1 cellular context compared by ENCODE assay signal in genomic region chr19:13152854-13153626, GRCh38.
TF ChIP-seq lines count a peak whose summit lies in the region.

No MANE protein-coding gene starts in this region.

TF ChIP-seq in HepG2, 621 proteins besides CTCF, POLR2A, EP300 and RAD21 (continues in another document):
- TF ChIP-seq IRF2 (CRISPR knock-in tag; IDR thresholded peaks at IDR 0.05) (peak; percentile 69), REST (IDR thresholded peaks at IDR 0.05; ENCODE audit: borderline replicate concordance in 1 of 2, low read depth in 1 of 2, low read length in 2 of 2) (peak in 1 of 2 experiments; percentile 66; a peak in 1 of 4 replicates), ZNF619 (CRISPR knock-in tag; IDR thresholded peaks at IDR 0.05) (peak; percentile 69; the same call in 1 of the 2 replicates), ZFP41 (CRISPR knock-in tag; IDR thresholded peaks at IDR 0.05; ENCODE audit: borderline replicate concordance) (no peak), MNT (IDR thresholded peaks at IDR 0.05) (no peak), ZBTB42 (CRISPR knock-in tag; IDR thresholded peaks at IDR 0.05) (peak; percentile 44; the same call in 1 of the 2 replicates), ZNF138 (CRISPR knock-in tag; IDR thresholded peaks at IDR 0.05; ENCODE audit: low read depth) (no peak), ZNF572 (CRISPR knock-in tag; IDR thresholded peaks at IDR 0.05) (no peak), ZNF142 (CRISPR knock-in tag; IDR thresholded peaks at IDR 0.05) (peak; percentile 67; the same call in 1 of the 2 replicates), GZF1 (CRISPR knock-in tag; IDR thresholded peaks at IDR 0.05) (no peak), ZNF878 (CRISPR knock-in tag; IDR thresholded peaks at IDR 0.05) (no peak), ISX (CRISPR knock-in tag; conservative IDR thresholded peaks at IDR 0.05) (0 out of 2 replicates have a peak, but pooled peaks have one; percentile 60), SIN3B (IDR thresholded peaks at IDR 0.05; ENCODE audit: low read length) (no peak), KLF11 (CRISPR knock-in tag; IDR thresholded peaks at IDR 0.05) (peak; percentile 89; the same call in 1 of the 2 replicates), SP140L (CRISPR knock-in tag; IDR thresholded peaks at IDR 0.05; ENCODE audit: borderline replicate concordance) (no peak), RFXAP (CRISPR knock-in tag; IDR thresholded peaks at IDR 0.05; ENCODE audit: borderline replicate concordance) (no peak; the same call in 1 of the 2 replicates), ZNF343 (CRISPR knock-in tag; IDR thresholded peaks at IDR 0.05) (no peak), ZSCAN20 (CRISPR knock-in tag; IDR thresholded peaks at IDR 0.05; ENCODE audit: borderline replicate concordance) (no peak), ZNF547 (CRISPR knock-in tag; IDR thresholded peaks at IDR 0.05) (no peak), KDM3A (CRISPR knock-in tag; IDR thresholded peaks at IDR 0.05; ENCODE audit: low read depth) (0 out of 2 replicates have a peak, but pooled peaks have one; percentile 19), PBX3 (CRISPR knock-in tag; IDR thresholded peaks at IDR 0.05; ENCODE audit: borderline replicate concordance) (no peak), ZNF510 (CRISPR knock-in tag; IDR thresholded peaks at IDR 0.05; ENCODE audit: low read depth) (no peak), SP1 (IDR thresholded peaks at IDR 0.05) (no peak), SP1 (CRISPR knock-in tag; IDR thresholded peaks at IDR 0.05) (0 out of 2 replicates have a peak, but pooled peaks have one; percentile 48), SKI (IDR thresholded peaks at IDR 0.05; ENCODE audit: partially characterized antibody) (peak; percentile 28), IKZF4 (CRISPR knock-in tag; IDR thresholded peaks at IDR 0.05; ENCODE audit: borderline replicate concordance, low read depth, not compliant biosample characterization) (no peak), ZMYM3 (CRISPR knock-in tag; IDR thresholded peaks at IDR 0.05) (no peak), ZBTB21 (CRISPR knock-in tag; IDR thresholded peaks at IDR 0.05) (0 out of 2 replicates have a peak, but pooled peaks have one; percentile 45), STAT5B (CRISPR knock-in tag; IDR thresholded peaks at IDR 0.05) (peak; percentile 47; the same call in 1 of the 2 replicates), ZNF275 (CRISPR knock-in tag; IDR thresholded peaks at IDR 0.05; ENCODE audit: borderline replicate concordance) (0 out of 2 replicates have a peak, but pooled peaks have one; percentile 28), ZEB1 (IDR thresholded peaks at IDR 0.05; ENCODE audit: insufficient replicate concordance, low read depth) (no peak), TARDBP (CRISPR knock-in tag; IDR thresholded peaks at IDR 0.05) (peak; percentile 66), ZNF674 (CRISPR knock-in tag; IDR thresholded peaks at IDR 0.05; ENCODE audit: low read depth) (0 out of 2 replicates have a peak, but pooled peaks have one; percentile 77), E2F5 (CRISPR knock-in tag; conservative IDR thresholded peaks at IDR 0.05) (peak; percentile 37; the same call in 1 of the 2 replicates), DNMT3B (CRISPR knock-in tag; conservative IDR thresholded peaks at IDR 0.05) (peak; percentile 92), ETV5 (CRISPR knock-in tag; IDR thresholded peaks at IDR 0.05; ENCODE audit: borderline replicate concordance) (peak; percentile 59), ZNF546 (CRISPR knock-in tag; conservative IDR thresholded peaks at IDR 0.05) (no peak), ZNF652 (CRISPR knock-in tag; IDR thresholded peaks at IDR 0.05; ENCODE audit: borderline replicate concordance, low read depth) (peak; percentile 43; the same call in 1 of the 2 replicates), NFIC (IDR thresholded peaks at IDR 0.05; ENCODE audit: low read length) (no peak), PAX8 (CRISPR knock-in tag; IDR thresholded peaks at IDR 0.05; ENCODE audit: borderline replicate concordance) (no peak), FOXJ3 (CRISPR knock-in tag; IDR thresholded peaks at IDR 0.05; ENCODE audit: borderline replicate concordance) (no peak; the same call in 1 of the 2 replicates), BRD4 (CRISPR knock-in tag; IDR thresholded peaks at IDR 0.05) (0 out of 2 replicates have a peak, but pooled peaks have one; percentile 25), ELF3 (CRISPR knock-in tag; IDR thresholded peaks at IDR 0.05) (peak; percentile 57)
